14 cellular contexts compared by ENCODE assay signal in the genomic region with DNA sequence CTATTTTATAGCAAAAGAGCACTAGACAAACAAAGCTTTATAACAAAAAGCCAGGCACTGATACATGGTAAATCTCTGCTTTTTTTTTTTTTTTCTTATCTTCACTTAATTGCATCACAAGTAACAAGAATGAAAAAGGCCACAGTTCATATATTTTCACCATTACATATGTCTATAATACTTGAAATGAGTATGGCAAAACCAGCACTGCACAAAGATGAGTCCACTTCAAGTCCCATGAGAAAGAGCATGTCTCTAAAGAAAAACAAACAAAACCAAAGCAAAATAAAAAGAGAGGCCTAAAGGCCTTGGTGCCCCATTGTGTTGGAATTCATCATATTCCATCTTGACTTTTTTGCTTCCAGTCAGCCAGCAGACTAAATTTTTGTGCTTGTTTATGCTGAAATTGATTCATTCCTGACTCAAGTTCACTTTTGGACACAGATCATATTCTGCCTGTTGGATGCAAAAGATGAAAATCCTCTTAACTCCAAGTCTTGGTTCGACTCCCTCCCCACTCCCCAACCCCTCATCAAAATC.
DNase-seq lines count a peak whose midpoint lies in the region; ATAC-seq and TF ChIP-seq lines count a peak whose summit lies in the region.
"Had no signal": no experiment of that assay in that cellular context is flagged by ENCODE, and none has a peak within 500 bp of the region (broad histone marks: within the 10 kb centered on the region; RNA-seq: fewer than 3 reads in every experiment).

No MANE protein-coding gene starts in this region.

- TF ChIP-seq CTCF in HFFc6 (IDR thresholded peaks at IDR 0.05) (no peak), activated B cell treated with CpG ODN at 0.5 μM for 24 hours (IDR thresholded peaks at IDR 0.05) (no peak), progenitor cell of endocrine pancreas (IDR thresholded peaks at IDR 0.05; ENCODE audit: unreplicated experiment) (no peak)

- ATAC-seq in activated B cell treated with CpG ODN at 0.5 μM for 24 hours (ENCODE audit: low read depth), result no peak
- no peak for ATAC-seq in effector memory CD8-positive, alpha-beta T cell (replicated peaks)

- CTCF ChIA-PET in activated B cell treated with CpG ODN at 0.5 μM for 24 hours (lab: Charles Lee), result interaction anchor here (1.5 kb wide), 1 partner anchor 10 kb away, joined by 5 read pairs; no protein-coding TSS in a partner anchor

- POLR2A ChIA-PET in activated B cell treated with CpG ODN at 0.5 μM for 24 hours (lab: Charles Lee), result interaction anchor here (0.6 to 0.7 kb wide), 2 partner anchors 10 to 75 kb away, joined by 3 to 4 read pairs; no protein-coding TSS in a partner anchor

- H3K36me3 Mint-ChIP-seq in HFFc6 (ENCODE audit: low read depth), result peaks cover 41% of the 10 kb centered on the region
- H3K36me3 Mint-ChIP-seq in activated B cell treated with CpG ODN at 0.5 μM for 24 hours (ENCODE audit: low read depth), result peaks cover 49% of the 10 kb centered on the region
- peaks cover 9% of the 10 kb centered on the region for H3K36me3 Mint-ChIP-seq in progenitor cell of endocrine pancreas (ENCODE audit: insufficient read depth)
- no peaks in the 10 kb centered on the region for H3K36me3 Mint-ChIP-seq in effector memory CD8-positive, alpha-beta T cell (ENCODE audit: insufficient read depth)

- peak overlapping the region; percentile 36; the same call in 1 of the 2 replicates for H3K27ac Mint-ChIP-seq in HFFc6
- peak overlapping the region; percentile 8 for H3K27ac Mint-ChIP-seq in activated B cell treated with CpG ODN at 0.5 μM for 24 hours
- peak overlapping the region; percentile 90 for H3K27ac Mint-ChIP-seq in progenitor cell of endocrine pancreas
- H3K27ac Mint-ChIP-seq in effector memory CD8-positive, alpha-beta T cell, result no peak overlapping the region
- H3K27ac Mint-ChIP-seq: CD4-positive, alpha-beta T cell had no signal

- no peaks in the 10 kb centered on the region for H3K9me3 Mint-ChIP-seq in HFFc6
- H3K9me3 Mint-ChIP-seq in activated B cell treated with CpG ODN at 0.5 μM for 24 hours, result no peaks in the 10 kb centered on the region
- no peaks in the 10 kb centered on the region for H3K9me3 Mint-ChIP-seq in progenitor cell of endocrine pancreas (ENCODE audit: low read depth)
- no peaks in the 10 kb centered on the region for H3K9me3 Mint-ChIP-seq in effector memory CD8-positive, alpha-beta T cell

- intact Hi-C loops in activated B cell treated with CpG ODN at 0.5 μM for 24 hours (cut with micrococcal nuclease), result loop anchor here (5.0 kb wide), 1 partner anchor 117 kb away; no protein-coding TSS in a partner anchor

- DNase-seq in HFFc6, result no peak
- no peak for DNase-seq in activated B cell treated with CpG ODN at 0.5 μM for 24 hours
- DNase-seq in dedifferentiated amniotic fluid mesenchymal stem cell (ENCODE audit: extremely low spot score), result peak; percentile 42
- no peak for DNase-seq in progenitor cell of endocrine pancreas (ENCODE audit: low spot score, unreplicated experiment)
- no peak for DNase-seq in kidney glomerular epithelial cell (lab: John Stamatoyannopoulos, UW)
- DNase-seq in effector memory CD8-positive, alpha-beta T cell, result no peak
- DNase-seq in activated CD8-positive, alpha-beta memory T cell treated with anti-CD3 and anti-CD28 coated beads, Interleukin-2, amount 50 U/mL, for 4 hours, result no peak
- DNase-seq in GOT3 (lab: John Stamatoyannopoulos, UW), result no peak
- DNase-seq: ACHN; CD4-positive, alpha-beta T cell; MV-4-11; NCI-H1417 treated with DMSO at 0.1 percent for 48 hours; NCI-H345; SJCRH30 had no signal

- H3K4me3 Mint-ChIP-seq in HFFc6 (no peak overlapping the region), activated B cell treated with CpG ODN at 0.5 μM for 24 hours (no peak overlapping the region), progenitor cell of endocrine pancreas (ENCODE audit: low read depth) (no peak overlapping the region)
- H3K4me3 Mint-ChIP-seq in effector memory CD8-positive, alpha-beta T cell, result no peak overlapping the region
- H3K4me3 Mint-ChIP-seq: CD4-positive, alpha-beta T cell had no signal

- peaks cover 28% of the 10 kb centered on the region for H3K4me1 Mint-ChIP-seq in HFFc6 (ENCODE audit: low read depth)
- H3K4me1 Mint-ChIP-seq in activated B cell treated with CpG ODN at 0.5 μM for 24 hours, result peaks cover 35% of the 10 kb centered on the region
- H3K4me1 Mint-ChIP-seq in progenitor cell of endocrine pancreas (ENCODE audit: low read depth), result peaks cover 3% of the 10 kb centered on the region
- no peaks in the 10 kb centered on the region for H3K4me1 Mint-ChIP-seq in effector memory CD8-positive, alpha-beta T cell (ENCODE audit: low read depth in 2 of 2)

- H3K27me3 Mint-ChIP-seq in HFFc6 (ENCODE audit: insufficient read depth) (no peaks in the 10 kb centered on the region; the same call in 1 of the 2 replicates), activated B cell treated with CpG ODN at 0.5 μM for 24 hours (no peaks in the 10 kb centered on the region), progenitor cell of endocrine pancreas (no peaks in the 10 kb centered on the region)
- no peaks in the 10 kb centered on the region for H3K27me3 Mint-ChIP-seq in effector memory CD8-positive, alpha-beta T cell
- H3K27me3 Mint-ChIP-seq: CD4-positive, alpha-beta T cell had no signal

Comparison
In these comparisons a context has a peak if more than half of its experiments do, and no peak if none do; other contexts are left out.
1. H3K27ac Mint-ChIP-seq: peak in HFFc6 (single experiment), activated B cell treated with CpG ODN at 0.5 μM for 24 hours (single experiment) and progenitor cell of endocrine pancreas (single experiment); none in effector memory CD8-positive, alpha-beta T cell (0 of 2).